Comparison of ENCODE assay signal across 29 cellular contexts in genomic region chr1:172388490-172388889, GRCh38. TPM values are rescaled to one million over a fixed set of nuclear protein-coding genes. Genes with fewer than 3 reads are reported as not detected.
"Had no signal": no experiment of that assay in that cellular context is flagged by ENCODE, and none has a peak within 500 bp of the region (broad histone marks: within the 10 kb centered on the region; RNA-seq: fewer than 3 reads in every experiment).

No MANE protein-coding gene starts in this region.

- FAIRE-seq: bronchial epithelial cell, islet of Langerhans had no signal

- ATAC-seq: activated CD4-positive, alpha-beta T cell treated with anti-CD3 and anti-CD28 coated beads for 36 hours; activated T-cell treated with anti-CD3 and anti-CD28 coated beads, Interleukin-2, amount 50 U/mL, for 72 hours; gastrocnemius medialis; naive thymus-derived CD8-positive, alpha-beta T cell; right lobe of liver had no signal

- H3K27me3 Mint-ChIP-seq: activated CD4-positive, alpha-beta T cell treated with anti-CD3 and anti-CD28 coated beads for 36 hours; activated naive CD8-positive, alpha-beta T cell; central memory CD8-positive, alpha-beta T cell; naive thymus-derived CD8-positive, alpha-beta T cell; stimulated activated naive CD8-positive, alpha-beta T cell treated with anti-CD3 and anti-CD28 coated beads, Interleukin-15, Interleukin-2, amounts not matched to agents 100 ng/mL and 50 ng/mL, for 24 hours had no signal

- H3K4me3 ChIP-seq: colonic mucosa, dorsolateral prefrontal cortex, gastrocnemius medialis, left ventricle myocardium inferior, neural progenitor cell, right lobe of liver had no signal

- H3K36me3 ChIP-seq: colonic mucosa, gastrocnemius medialis, left ventricle myocardium inferior, neural progenitor cell, right lobe of liver had no signal

- H3K9me3 Mint-ChIP-seq: activated T-cell treated with anti-CD3 and anti-CD28 coated beads, Interleukin-2, amount 50 U/mL, for 72 hours; central memory CD8-positive, alpha-beta T cell; naive thymus-derived CD8-positive, alpha-beta T cell; neural progenitor cell; stimulated activated naive CD8-positive, alpha-beta T cell treated with anti-CD3 and anti-CD28 coated beads, Interleukin-15, Interleukin-2, amounts not matched to agents 100 ng/mL and 50 ng/mL, for 24 hours had no signal

- H3K27me3 ChIP-seq: colonic mucosa, dorsolateral prefrontal cortex, gastrocnemius medialis, neural progenitor cell, right lobe of liver had no signal

- DNase-seq: activated CD4-positive, alpha-beta T cell treated with anti-CD3 and anti-CD28 coated beads for 36 hours; activated CD4-positive, alpha-beta T cell treated with anti-CD3 and anti-CD28 coated beads, Interleukin-2, amount 50 U/mL, for 4 hours; activated CD4-positive, CD25-positive, alpha-beta regulatory T cell; activated naive CD4-positive, alpha-beta T cell treated with Interleukin-2 at 50 U/mL for 16 hours; activated T-cell treated with anti-CD3 and anti-CD28 coated beads for 4 hours; activated T-cell treated with anti-CD3 and anti-CD28 coated beads, Interleukin-2, amount 50 U/mL, for 72 hours; anterior cingulate cortex; colonic mucosa; dorsolateral prefrontal cortex; effector memory CD4-positive, alpha-beta T cell; gastrocnemius medialis; glutamatergic neuron; left ventricle myocardium inferior; mammary epithelial cell; naive thymus-derived CD8-positive, alpha-beta T cell; right lobe of liver; stimulated activated CD4-positive, alpha-beta T cell treated with anti-CD3 and anti-CD28 coated beads, Interleukin-2, amount 100 ng/mL, for 48 hours had no signal

- H3K9ac ChIP-seq: neural progenitor cell had no signal

- H3K27ac Mint-ChIP-seq: activated CD4-positive, alpha-beta T cell treated with anti-CD3 and anti-CD28 coated beads for 36 hours; activated naive CD8-positive, alpha-beta T cell; activated T-cell treated with anti-CD3 and anti-CD28 coated beads, Interleukin-2, amount 50 U/mL, for 72 hours; naive thymus-derived CD8-positive, alpha-beta T cell; neural progenitor cell; stimulated activated naive CD8-positive, alpha-beta T cell treated with anti-CD3 and anti-CD28 coated beads, Interleukin-15, Interleukin-2, amounts not matched to agents 100 ng/mL and 50 ng/mL, for 24 hours had no signal

- H3K9me3 ChIP-seq: colonic mucosa, gastrocnemius medialis, left ventricle myocardium inferior, right lobe of liver had no signal

- H3K27ac ChIP-seq: colonic mucosa, gastrocnemius medialis, left ventricle myocardium inferior, neural progenitor cell, right lobe of liver had no signal

- H3K36me3 Mint-ChIP-seq: neural progenitor cell had no signal

- H3K4me1 ChIP-seq: colonic mucosa, right lobe of liver had no signal

- H2AFZ ChIP-seq: neural progenitor cell had no signal

- H3K4me3 Mint-ChIP-seq: activated CD4-positive, alpha-beta T cell treated with anti-CD3 and anti-CD28 coated beads for 36 hours; activated naive CD8-positive, alpha-beta T cell; activated T-cell treated with anti-CD3 and anti-CD28 coated beads, Interleukin-2, amount 50 U/mL, for 72 hours; central memory CD8-positive, alpha-beta T cell; naive thymus-derived CD8-positive, alpha-beta T cell; neural progenitor cell; stimulated activated naive CD8-positive, alpha-beta T cell treated with anti-CD3 and anti-CD28 coated beads, Interleukin-15, Interleukin-2, amounts not matched to agents 100 ng/mL and 50 ng/mL, for 24 hours had no signal

- H3K4me2 ChIP-seq: neural progenitor cell had no signal

RNA-seq across cellular contexts. Expression of gene C1orf105, which starts 32.0 kb away (rescaled TPM):
- total RNA-seq: activated CD4-positive, alpha-beta T cell treated with anti-CD3 and anti-CD28 coated beads for 36 hours; activated T-cell treated with anti-CD3 and anti-CD28 coated beads, Interleukin-2, amount 50 U/mL, for 72 hours; bronchial epithelial cell; colonic mucosa; epithelial cell of proximal tubule; mammary epithelial cell; omental fat pad; subcutaneous adipose tissue; T-helper 1 cell treated with Interleukin-12 subunit alpha and Interleukin-12 subunit beta and Interleukin-4 antibody, amounts not matched to agents 30 ng/mL and 1 ng/mL, for 36 hours; ureter had no signal
- polyA plus RNA-seq: adipose tissue; mammary epithelial cell; naive thymus-derived CD8-positive, alpha-beta T cell had no signal
